ENCODE assay signal across 21 cellular contexts in the genomic region with DNA sequence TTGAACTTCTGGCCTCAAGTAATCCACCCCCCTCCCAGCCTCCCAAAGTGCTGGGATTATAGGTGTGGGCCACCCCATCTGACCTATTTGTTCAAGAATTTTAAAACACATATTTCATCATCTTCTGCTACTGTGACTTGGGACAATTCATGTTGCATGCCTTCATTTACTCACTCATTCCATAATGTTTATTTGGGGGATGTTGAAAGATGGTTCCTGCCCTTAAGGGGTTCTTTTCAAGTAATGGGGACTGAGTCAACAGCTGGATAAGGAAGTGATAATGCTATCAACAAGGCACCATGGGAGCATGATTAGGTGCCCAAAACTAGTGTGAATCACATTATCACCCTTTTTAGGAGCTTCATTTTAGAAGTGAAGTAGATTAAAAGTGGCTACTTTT.
"Had no signal": no experiment of that assay in that cellular context is flagged by ENCODE, and none has a peak within 500 bp of the region (broad histone marks: within the 10 kb centered on the region; RNA-seq: fewer than 3 reads in every experiment).

No MANE protein-coding gene starts in this region.

- H3K4me1 ChIP-seq: adrenal gland had no signal

- H3K27me3 ChIP-seq: adrenal gland, SJCRH30 had no signal

- H3K4me3 Mint-ChIP-seq: activated CD4-positive, alpha-beta T cell treated with anti-CD3 and anti-CD28 coated beads, Interleukin-2, amount 10 ng/mL, durations not matched to agents 24 days and 14 days; activated CD8-positive, alpha-beta T cell treated with anti-CD3 and anti-CD28 coated beads for 36 hours; activated naive CD4-positive, alpha-beta T cell treated with anti-CD3 and anti-CD28 coated beads for 36 hours; activated T-cell treated with anti-CD3 and anti-CD28 coated beads, Interleukin-2, amount 50 U/mL, for 24 hours; brain; central memory CD8-positive, alpha-beta T cell had no signal

- H3K36me3 ChIP-seq: adrenal gland, SJCRH30 had no signal

- H3K27ac Mint-ChIP-seq: activated CD4-positive, alpha-beta T cell treated with anti-CD3 and anti-CD28 coated beads, Interleukin-2, amount 10 ng/mL, durations not matched to agents 24 days and 14 days; activated CD8-positive, alpha-beta T cell treated with anti-CD3 and anti-CD28 coated beads for 36 hours; activated naive CD4-positive, alpha-beta T cell treated with anti-CD3 and anti-CD28 coated beads for 36 hours; activated naive CD4-positive, alpha-beta T cell treated with anti-CD3 and anti-CD28 coated beads, Interleukin-2, amount 50 U/mL, for 72 hours; activated T-cell treated with anti-CD3 and anti-CD28 coated beads, Interleukin-2, amount 50 U/mL, for 24 hours; brain had no signal

- H3K36me3 Mint-ChIP-seq: activated naive CD4-positive, alpha-beta T cell treated with anti-CD3 and anti-CD28 coated beads, Interleukin-2, amount 50 U/mL, for 72 hours; brain had no signal

- ATAC-seq: activated CD8-positive, alpha-beta T cell treated with anti-CD3 and anti-CD28 coated beads for 36 hours; activated naive CD4-positive, alpha-beta T cell treated with anti-CD3 and anti-CD28 coated beads, Interleukin-2, amount 50 U/mL, for 72 hours had no signal

- H3K9me3 Mint-ChIP-seq: activated CD4-positive, alpha-beta T cell treated with anti-CD3 and anti-CD28 coated beads, Interleukin-2, amount 10 ng/mL, durations not matched to agents 24 days and 14 days; activated CD8-positive, alpha-beta T cell treated with anti-CD3 and anti-CD28 coated beads for 36 hours; activated naive CD4-positive, alpha-beta T cell treated with anti-CD3 and anti-CD28 coated beads for 36 hours; activated naive CD4-positive, alpha-beta T cell treated with anti-CD3 and anti-CD28 coated beads, Interleukin-2, amount 50 U/mL, for 72 hours; activated T-cell treated with anti-CD3 and anti-CD28 coated beads, Interleukin-2, amount 50 U/mL, for 24 hours; brain; central memory CD8-positive, alpha-beta T cell had no signal

- DNase-seq: activated CD4-positive, alpha-beta T cell treated with anti-CD3 and anti-CD28 coated beads, Interleukin-2, amount 10 ng/mL, durations not matched to agents 24 days and 14 days; activated CD4-positive, alpha-beta T cell treated with anti-CD3 and anti-CD28 coated beads, Interleukin-2, amount 50 U/mL, for 4 hours; activated CD8-positive, alpha-beta T cell treated with anti-CD3 and anti-CD28 coated beads for 36 hours; activated gamma-delta T cell treated with Interleukin-2 at 50 U/mL for 16 hours; activated naive CD4-positive, alpha-beta T cell treated with anti-CD3 and anti-CD28 coated beads for 36 hours; activated T-cell treated with anti-CD3 and anti-CD28 coated beads, Interleukin-2, amount 50 U/mL, for 24 hours; adrenal gland; NCI-H1048; NCI-H1105 treated with DMSO at 0.1 percent for 48 hours; NCI-H1436; NCI-H1694; NCI-H1930; NCI-H345; NCI-H524 treated with DMSO at 0.1 percent for 48 hours; SHP77; SJCRH30; T1000 had no signal

- H3K27ac ChIP-seq: adrenal gland, SJCRH30, SK-N-MC had no signal

- H3K9me3 ChIP-seq: adrenal gland, SJCRH30 had no signal

- H3K4me1 Mint-ChIP-seq: activated CD4-positive, alpha-beta T cell treated with anti-CD3 and anti-CD28 coated beads, Interleukin-2, amount 10 ng/mL, durations not matched to agents 24 days and 14 days; brain; central memory CD8-positive, alpha-beta T cell had no signal

- H3K4me3 ChIP-seq: adrenal gland, SJCRH30, SK-N-MC had no signal
